8 cellular contexts compared by ENCODE assay signal in genomic region chr2:31138037-31138962, GRCh38. TPM values are rescaled to one million over a fixed set of nuclear protein-coding genes. Genes with fewer than 3 reads are reported as not detected.
A peak's percentile ranks its signal among the peaks of the same experiment; 100 is the strongest.
DNase-seq lines count a peak whose midpoint lies in the region; ATAC-seq and TF ChIP-seq lines count a peak whose summit lies in the region.

GALNT14 (minus strand) TSS chr2:31138440; CDS start chr2:31138086, 354 bp downstream.

- H3K4me3 ChIP-seq in DOHH2 (ENCODE audit: low read length): peak within 1 kb of the TSS; percentile 69
- H3K4me3 ChIP-seq in OCI-LY7 (ENCODE audit: low read depth, low read length, poor library complexity, severe bottlenecking): peak within 1 kb of the TSS; percentile 80
- H3K4me3 ChIP-seq in body of pancreas: peak within 1 kb of the TSS; percentile 13 to 19
- H3K4me3 ChIP-seq in iPS DF 6.9 (ENCODE audit: low read length): peak within 1 kb of the TSS; percentile 57

- H3K36me3 ChIP-seq in DOHH2 (ENCODE audit: control insufficient read depth, low read length): no peaks in the 10 kb centered on the region
- H3K36me3 ChIP-seq in OCI-LY7 (ENCODE audit: insufficient read depth, low read length): peaks cover 4% of the 10 kb centered on the region
- no peaks in the 10 kb centered on the region for H3K36me3 ChIP-seq in body of pancreas (replicated peaks in 1 of 2; ENCODE audit: insufficient read depth in 1 of 2, low read depth in 2 of 2)
- H3K36me3 ChIP-seq in iPS DF 6.9 (ENCODE audit: control insufficient read depth, insufficient read depth, low read length): no peaks in the 10 kb centered on the region

- intact Hi-C loops in OCI-LY7 (cut with micrococcal nuclease; ENCODE audit: unreplicated experiment) (loop anchor here (1.0 to 2.0 kb wide), 4 partner anchors 32 to 423 kb away; no protein-coding TSS in a partner anchor), body of pancreas (cut with DNase I) (no loop called here)

- H3K9me3 ChIP-seq in DOHH2 (ENCODE audit: control insufficient read depth, insufficient read depth, low read length): no peaks in the 10 kb centered on the region
- H3K9me3 ChIP-seq in OCI-LY7 (ENCODE audit: low read length): no peaks in the 10 kb centered on the region
- no peaks in the 10 kb centered on the region for H3K9me3 ChIP-seq in body of pancreas
- no peaks in the 10 kb centered on the region for H3K9me3 ChIP-seq in iPS DF 6.9 (ENCODE audit: control insufficient read depth, insufficient read depth, low read length)

- H3K4me1 ChIP-seq in DOHH2 (ENCODE audit: control insufficient read depth, low read length) (peaks cover 21% of the 10 kb centered on the region), OCI-LY7 (ENCODE audit: insufficient read depth, low read length, poor library complexity, severe bottlenecking) (peaks cover 30% of the 10 kb centered on the region), body of pancreas (peaks cover 22% of the 10 kb centered on the region), iPS DF 6.9 (ENCODE audit: control insufficient read depth, insufficient read depth, low read length) (peaks cover 1% of the 10 kb centered on the region; the same call in 1 of the 2 replicates)

- POLR2A ChIA-PET in OCI-LY7 (lab: Charles Lee): interaction anchor here (0.7 to 1.1 kb wide), 2 partner anchors 117 to 168 kb away, joined by 4 read pairs; no protein-coding TSS in a partner anchor

- H2AFZ ChIP-seq in OCI-LY7 (ENCODE audit: low read length): peak within 1 kb of the TSS; percentile 93

- TF ChIP-seq CTCF in DOHH2 (IDR thresholded peaks at IDR 0.05; ENCODE audit: low read depth, low read length, poor library complexity, severe bottlenecking) (peak; percentile 42), OCI-LY7 (conservative IDR thresholded peaks at IDR 0.05; ENCODE audit: low read length) (peak; percentile 75), body of pancreas (IDR thresholded peaks at IDR 0.05) (peak; percentile 26 to 48 (median 38))

- H3K27me3 ChIP-seq in DOHH2 (ENCODE audit: control insufficient read depth, low read length) (peaks cover 49% of the 10 kb centered on the region), body of pancreas (peaks cover 0 to 6% of the 10 kb centered on the region in 2 donors), iPS DF 6.9 (ENCODE audit: control insufficient read depth, insufficient read depth, low read length) (peaks cover 26% of the 10 kb centered on the region; the same call in 1 of the 2 replicates)

- H3K79me2 ChIP-seq in DOHH2 (ENCODE audit: control insufficient read depth, low read length) (no peaks in the 10 kb centered on the region), OCI-LY7 (ENCODE audit: insufficient read depth, low read depth, low read length) (peaks cover 40% of the 10 kb centered on the region)

- BruUV-seq in OCI-LY7 (replicated peaks; lab: Mats Ljungman, UMichigan): no TSS peak

- H3K27ac ChIP-seq in DOHH2 (ENCODE audit: low read depth, low read length) (no peak within 1 kb of the TSS), OCI-LY7 (ENCODE audit: low read depth, low read length, poor library complexity, severe bottlenecking) (peak within 1 kb of the TSS; percentile 30), body of pancreas (peak within 1 kb of the TSS in 2 of 4 donors; percentile 38 to 49), iPS DF 6.9 (ENCODE audit: low read length) (no peak within 1 kb of the TSS)

- WGBS in body of pancreas, 2 donors: 1 to 7% methylated on average over 20 to 94 of the region's 95 CpGs
- WGBS in iPS DF 6.9 (ENCODE audit: insufficient coverage, insufficient read length): no CpG with 5 or more reads among the region's 95 CpGs

- H3K9me2 ChIP-seq in DOHH2 (replicated peaks; ENCODE audit: control insufficient read depth, low read length) (no peaks in the 10 kb centered on the region), OCI-LY7 (ENCODE audit: insufficient read depth, low read length) (no peaks in the 10 kb centered on the region)

- no peaks in the 10 kb centered on the region for H3F3A ChIP-seq in DOHH2 (ENCODE audit: control insufficient read depth, insufficient read depth)

- H4K20me1 ChIP-seq in DOHH2 (ENCODE audit: control insufficient read depth, insufficient read depth, low read depth, low read length) (0 out of 2 replicates have a peak, but pooled peaks cover 3% of the 10 kb centered on the region), OCI-LY7 (ENCODE audit: insufficient read depth, low read length) (peaks cover 8% of the 10 kb centered on the region; the same call in 1 of the 2 replicates)

- H3K4me2 ChIP-seq in DOHH2 (ENCODE audit: low read length): peak within 1 kb of the TSS; percentile 64
- H3K4me2 ChIP-seq in OCI-LY7 (ENCODE audit: low read length): peak within 1 kb of the TSS; percentile 88

- TF ChIP-seq POLR2A in body of pancreas (IDR thresholded peaks at IDR 0.05): no peak

- CTCF ChIA-PET in OCI-LY7 (lab: Charles Lee; ENCODE audit: unreplicated experiment): interaction anchor here (0.6 to 0.7 kb wide), 4 partner anchors 19 to 277 kb away, joined by 3 to 19 read pairs (median 4); no protein-coding TSS in a partner anchor

- DNase-seq in OCI-LY7 (ENCODE audit: low spot score): peak; percentile 87
- peak; percentile 44 to 63 (median 51) for DNase-seq in body of pancreas
- DNase-seq in iPS DF 6.9 (ENCODE audit: low read depth, low spot score): peak; percentile 33
- DNase-seq in renal cortical epithelial cell (ENCODE audit: low read depth): peak; percentile 56
- no peak for DNase-seq in OCI-M1 (lab: John Stamatoyannopoulos, UW)
- no peak for DNase-seq in HCEC 1CT

- peak; percentile 48 for ATAC-seq in HG02623 (IDR thresholded peaks at IDR 0.05; ENCODE audit: unreplicated experiment)
- ATAC-seq in body of pancreas: peak; percentile 71

RNA-seq across cellular contexts. Expression of gene GALNT14, which starts in this region (rescaled TPM):
- total RNA-seq in OCI-LY7 (2014; rRNA removed; shearing (Covaris generic)): 13.5 and 14.8 TPM in 2 replicates
- total RNA-seq in OCI-LY7 (2022): 20.1 and 25.6 TPM in 2 replicates
- total RNA-seq in body of pancreas: 1 to 10 TPM; 2.6 to 6.7 TPM
- total RNA-seq in renal cortical epithelial cell: 93.3 and 151 TPM in 2 replicates

Comparison
In these comparisons a context has a peak if more than half of its experiments do, and no peak if none do; other contexts are left out.
1. H3K4me3 ChIP-seq: peak in every context shown above with its lines; median percentile 80 in OCI-LY7; 69 in DOHH2; 57 in iPS DF 6.9; 16 in body of pancreas.
2. DNase-seq: peak in OCI-LY7 (single experiment), body of pancreas (4 of 4), iPS DF 6.9 (single experiment) and renal cortical epithelial cell (single experiment); none in OCI-M1 (single experiment) and HCEC 1CT (single experiment).
3. Peak in every context shown above with its lines, with median percentiles within 50 percentile points of each other: CTCF ChIP-seq.